Comparison of ENCODE assay signal across 10 cellular contexts in the genomic region with DNA sequence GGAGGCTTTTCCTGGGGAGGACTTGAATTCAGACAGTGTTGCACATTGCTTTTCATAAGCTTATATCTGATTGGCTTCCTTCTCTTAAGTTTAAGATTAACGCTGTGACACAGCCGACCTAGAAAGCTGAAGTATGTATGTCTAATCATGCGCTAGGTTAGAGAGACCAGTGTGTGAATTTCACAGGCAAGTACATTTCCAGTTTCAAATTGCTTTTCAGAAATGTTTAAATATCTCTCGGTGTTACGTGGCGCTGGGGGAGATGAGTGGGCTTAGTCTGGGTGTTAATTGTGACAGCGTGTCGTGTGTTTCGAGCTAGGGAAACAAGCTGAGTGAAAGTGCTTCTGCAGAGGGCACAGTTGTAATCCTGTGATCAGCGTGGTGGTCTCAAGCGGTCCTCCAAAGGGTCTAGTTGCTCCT.
DNase-seq lines count a peak whose midpoint lies in the region; ATAC-seq lines count a peak whose summit lies in the region.
"Had no signal": no experiment of that assay in that cellular context is flagged by ENCODE, and none has a peak within 500 bp of the region (broad histone marks: within the 10 kb centered on the region; RNA-seq: fewer than 3 reads in every experiment).

No MANE protein-coding gene starts in this region.

- DNase-seq in RPMI7951 (ENCODE audit: low read depth) (peak; percentile 33), fibroblast of peridontal ligament (ENCODE audit: extremely low read depth) (peak; percentile 76), pons (ENCODE audit: low spot score) (peak; percentile 75), inferior parietal cortex (ENCODE audit: extremely low spot score) (no peak), COLO829 (ENCODE audit: low spot score) (no peak), ureter (ENCODE audit: low spot score) (no peak)
- DNase-seq: DND-41, SHP77 had no signal

- H3K27ac ChIP-seq in BLaER1 treated with 17β-estradiol and CSF1 and Interleukin-3, amounts not matched to agents 10 nM and 100 nM: peak overlapping the region in 3 of 11 experiments; percentile 11 to 52 (median 50); a peak in 3 of 22 replicates

- peaks cover 9 to 16% (median 11%) of the 10 kb centered on the region in 10 experiments; a peak in 18 of 20 replicates for H3K4me1 ChIP-seq in BLaER1 treated with 17β-estradiol and CSF1 and Interleukin-3, amounts not matched to agents 10 nM and 100 nM

- no peaks in the 10 kb centered on the region for H3K9me3 ChIP-seq in BLaER1 treated with 17β-estradiol and CSF1 and Interleukin-3, amounts not matched to agents 10 nM and 100 nM (replicated peaks in 1 of 11)

- peak overlapping the region in 8 of 11 experiments; percentile 27 to 50 (median 34); a peak in 10 of 22 replicates for H3K4me2 ChIP-seq in BLaER1 treated with 17β-estradiol and CSF1 and Interleukin-3, amounts not matched to agents 10 nM and 100 nM

- peaks cover 0 to 34% (median 0%) of the 10 kb centered on the region in 11 experiments; a peak in 2 of 22 replicates for H4K20me1 ChIP-seq in BLaER1 treated with 17β-estradiol and CSF1 and Interleukin-3, amounts not matched to agents 10 nM and 100 nM

- H3K4me3 ChIP-seq in BLaER1 treated with 17β-estradiol and CSF1 and Interleukin-3, amounts not matched to agents 10 nM and 100 nM: no peak overlapping the region

- H3K9ac ChIP-seq in BLaER1 treated with 17β-estradiol and CSF1 and Interleukin-3, amounts not matched to agents 10 nM and 100 nM: no peak overlapping the region

- H3K36me3 ChIP-seq in BLaER1 treated with 17β-estradiol and CSF1 and Interleukin-3, amounts not matched to agents 10 nM and 100 nM: no peaks in the 10 kb centered on the region; a peak in 1 of 22 replicates

- no peak for ATAC-seq in HG02981 (IDR thresholded peaks at IDR 0.05; ENCODE audit: unreplicated experiment)

- H3K27me3 ChIP-seq in BLaER1 treated with 17β-estradiol and CSF1 and Interleukin-3, amounts not matched to agents 10 nM and 100 nM: no peaks in the 10 kb centered on the region

Comparison
In these comparisons a context has a peak if more than half of its experiments do, and no peak if none do; other contexts are left out.
1. DNase-seq: peak in RPMI7951 (single experiment), fibroblast of peridontal ligament (single experiment) and pons (single experiment); none in inferior parietal cortex (single experiment), COLO829 (single experiment) and ureter (single experiment).